8 cellular contexts compared by ENCODE assay signal in genomic region chr6:63643862-63644261, GRCh38. TPM values are rescaled to one million over a fixed set of nuclear protein-coding genes. Genes with fewer than 3 reads are reported as not detected.
DNase-seq lines count a peak whose midpoint lies in the region; ATAC-seq and TF ChIP-seq lines count a peak whose summit lies in the region.

No MANE protein-coding gene starts in this region.

- in situ Hi-C loops in SK-MEL-5 (cut with HindIII; ENCODE audit: low pct_unique_long_range_greater_than_20kb, low sequenced_read_pairs), result no loop called here

- DNase-seq in NCI-H2196 (lab: John Stamatoyannopoulos, UW; ENCODE audit: unreplicated experiment) (peak; percentile 8), NCI-H2196 treated with DMSO at 0.1 percent for 48 hours (lab: John Stamatoyannopoulos, UW; ENCODE audit: unreplicated experiment) (no peak), SK-MEL-5 (ENCODE audit: low read depth, low spot score) (peak; percentile 12), kidney tubule cell (ENCODE audit: low spot score) (peak; percentile 28), SHP77 treated with DMSO at 0.1 percent for 48 hours (lab: John Stamatoyannopoulos, UW) (no peak), iPS-NIHi7 (ENCODE audit: extremely low spot score) (no peak)

- ATAC-seq in GM21576 (IDR thresholded peaks at IDR 0.05; ENCODE audit: unreplicated experiment) (peak; percentile 48), SK-N-SH treated with all-trans-retinoic acid at 6 μM for 48 hours (no peak)

TF ChIP-seq in SK-N-SH treated with all-trans-retinoic acid at 6 μM for 48 hours, 23 proteins besides CTCF, POLR2A, EP300 and RAD21:
- TF ChIP-seq ZNF8 (CRISPR knock-in tag; IDR thresholded peaks at IDR 0.05) (no peak), ARNTL (CRISPR knock-in tag; IDR thresholded peaks at IDR 0.05; ENCODE audit: borderline replicate concordance, low read depth) (no peak), PATZ1 (CRISPR knock-in tag; IDR thresholded peaks at IDR 0.05; ENCODE audit: borderline replicate concordance) (no peak), ZFP3 (CRISPR knock-in tag; IDR thresholded peaks at IDR 0.05) (no peak), TCF4 (CRISPR knock-in tag; IDR thresholded peaks at IDR 0.05; ENCODE audit: borderline replicate concordance) (no peak), ZNF565 (CRISPR knock-in tag; conservative IDR thresholded peaks at IDR 0.05; ENCODE audit: low read depth) (no peak), RARB (CRISPR knock-in tag; IDR thresholded peaks at IDR 0.05) (no peak), CSDC2 (CRISPR knock-in tag; IDR thresholded peaks at IDR 0.05) (no peak), OSR1 (CRISPR knock-in tag; IDR thresholded peaks at IDR 0.05) (no peak), ZNF70 (CRISPR knock-in tag; IDR thresholded peaks at IDR 0.05) (no peak), ZC3H10 (CRISPR knock-in tag; IDR thresholded peaks at IDR 0.05) (no peak)
- TF ChIP-seq, protein P1, sequence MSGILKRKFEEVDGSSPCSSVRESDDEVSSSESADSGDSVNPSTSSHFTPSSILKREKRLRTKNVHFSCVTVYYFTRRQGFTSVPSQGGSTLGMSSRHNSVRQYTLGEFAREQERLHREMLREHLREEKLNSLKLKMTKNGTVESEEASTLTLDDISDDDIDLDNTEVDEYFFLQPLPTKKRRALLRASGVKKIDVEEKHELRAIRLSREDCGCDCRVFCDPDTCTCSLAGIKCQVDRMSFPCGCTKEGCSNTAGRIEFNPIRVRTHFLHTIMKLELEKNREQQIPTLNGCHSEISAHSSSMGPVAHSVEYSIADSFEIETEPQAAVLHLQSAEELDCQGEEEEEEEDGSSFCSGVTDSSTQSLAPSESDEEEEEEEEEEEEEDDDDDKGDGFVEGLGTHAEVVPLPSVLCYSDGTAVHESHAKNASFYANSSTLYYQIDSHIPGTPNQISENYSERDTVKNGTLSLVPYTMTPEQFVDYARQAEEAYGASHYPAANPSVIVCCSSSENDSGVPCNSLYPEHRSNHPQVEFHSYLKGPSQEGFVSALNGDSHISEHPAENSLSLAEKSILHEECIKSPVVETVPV (CRISPR knock-in tag; IDR thresholded peaks at IDR 0.05), result no peak
- TF ChIP-seq, protein P2, sequence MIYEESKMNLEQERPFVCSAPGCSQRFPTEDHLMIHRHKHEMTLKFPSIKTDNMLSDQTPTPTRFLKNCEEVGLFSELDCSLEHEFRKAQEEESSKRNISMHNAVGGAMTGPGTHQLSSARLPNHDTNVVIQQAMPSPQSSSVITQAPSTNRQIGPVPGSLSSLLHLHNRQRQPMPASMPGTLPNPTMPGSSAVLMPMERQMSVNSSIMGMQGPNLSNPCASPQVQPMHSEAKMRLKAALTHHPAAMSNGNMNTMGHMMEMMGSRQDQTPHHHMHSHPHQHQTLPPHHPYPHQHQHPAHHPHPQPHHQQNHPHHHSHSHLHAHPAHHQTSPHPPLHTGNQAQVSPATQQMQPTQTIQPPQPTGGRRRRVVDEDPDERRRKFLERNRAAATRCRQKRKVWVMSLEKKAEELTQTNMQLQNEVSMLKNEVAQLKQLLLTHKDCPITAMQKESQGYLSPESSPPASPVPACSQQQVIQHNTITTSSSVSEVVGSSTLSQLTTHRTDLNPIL (CRISPR knock-in tag; IDR thresholded peaks at IDR 0.05; ENCODE audit: low read depth), result no peak

RNA-seq across cellular contexts. Expression of gene PHF3, which starts 8.3 kb away (rescaled TPM):
- 43.9 and 48.1 TPM in 2 replicates for total RNA-seq in SK-MEL-5 (2014; rRNA removed; shearing (Covaris generic))
- polyA plus RNA-seq in SK-MEL-5 (2015; cell fraction: cytosol; rRNA removed), result 11.6 and 14.8 TPM in 2 replicates
- polyA plus RNA-seq in SK-MEL-5 (2015; cell fraction: nucleus; rRNA removed), result 13.9 and 15.4 TPM in 2 replicates

Comparison
In these comparisons a context has a peak if more than half of its experiments do, and no peak if none do; other contexts are left out.
1. DNase-seq: peak in NCI-H2196 (single experiment), SK-MEL-5 (single experiment) and kidney tubule cell (single experiment); none in NCI-H2196 treated with DMSO at 0.1 percent for 48 hours (single experiment), SHP77 treated with DMSO at 0.1 percent for 48 hours (single experiment) and iPS-NIHi7 (single experiment).